15 cellular contexts compared by ENCODE assay signal in the genomic region with DNA sequence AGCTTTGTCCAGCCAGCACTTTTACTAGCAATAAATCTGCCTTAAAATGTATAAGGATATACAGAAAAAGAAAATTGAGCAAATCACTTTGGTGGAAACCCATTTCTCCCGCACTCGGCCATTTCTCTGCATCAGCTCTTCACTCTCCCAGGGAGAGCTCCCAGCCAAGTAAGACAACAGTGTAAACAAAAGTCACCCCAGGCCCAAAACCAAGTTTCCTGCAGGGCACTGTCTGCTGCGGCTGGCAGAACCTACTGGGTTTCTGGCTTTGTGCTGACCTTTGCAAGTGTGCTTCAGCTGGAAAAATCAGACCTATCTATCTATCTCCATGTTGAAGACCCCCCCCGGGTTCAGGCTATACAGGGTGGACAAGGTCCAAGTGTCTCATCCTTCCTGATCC.
"Had no signal": no experiment of that assay in that cellular context is flagged by ENCODE, and none has a peak within 500 bp of the region (broad histone marks: within the 10 kb centered on the region; RNA-seq: fewer than 3 reads in every experiment).

No MANE protein-coding gene starts in this region.

- H3K27ac ChIP-seq: body of pancreas, parathyroid adenoma, tibial nerve, vagina had no signal

- DNase-seq: activated CD4-positive, alpha-beta T cell treated with anti-CD3 and anti-CD28 coated beads for 4 hours; activated CD8-positive, alpha-beta T cell treated with anti-CD3 and anti-CD28 coated beads for 36 hours; activated effector memory CD4-positive, alpha-beta T cell treated with Interleukin-2 at 50 U/mL for 16 hours; activated T-cell treated with anti-CD3 and anti-CD28 coated beads, Interleukin-2, amount 50 U/mL, for 4 hours; body of pancreas; effector memory CD4-positive, alpha-beta T cell; foreskin melanocyte; T-helper 2 cell had no signal

- H3K4me3 ChIP-seq: body of pancreas, lung, tibial nerve, vagina had no signal

- H3K4me3 Mint-ChIP-seq: activated CD8-positive, alpha-beta T cell treated with anti-CD3 and anti-CD28 coated beads for 36 hours; activated naive CD4-positive, alpha-beta T cell treated with anti-CD3 and anti-CD28 coated beads, Interleukin-2, amount 50 U/mL, for 24 hours; activated T-cell treated with anti-CD3 and anti-CD28 coated beads, Interleukin-2, amount 50 U/mL, for 4 hours; central memory CD8-positive, alpha-beta T cell; stimulated activated effector memory CD8-positive, alpha-beta T cell treated with anti-CD3 and anti-CD28 coated beads, Interleukin-12 subunit alpha, Interleukin-12 subunit beta, amount 100 ng/mL, for 72 hours had no signal

- H3K9me3 Mint-ChIP-seq: activated CD8-positive, alpha-beta T cell treated with anti-CD3 and anti-CD28 coated beads for 36 hours; activated naive CD4-positive, alpha-beta T cell treated with anti-CD3 and anti-CD28 coated beads, Interleukin-2, amount 50 U/mL, for 24 hours; activated T-cell treated with anti-CD3 and anti-CD28 coated beads, Interleukin-2, amount 50 U/mL, for 4 hours; central memory CD8-positive, alpha-beta T cell; stimulated activated effector memory CD8-positive, alpha-beta T cell treated with anti-CD3 and anti-CD28 coated beads, Interleukin-12 subunit alpha, Interleukin-12 subunit beta, amount 100 ng/mL, for 72 hours had no signal

- H2AFZ ChIP-seq: parathyroid adenoma had no signal

- H3K27me3 ChIP-seq: body of pancreas, tibial nerve, vagina had no signal

- H3K27me3 Mint-ChIP-seq: activated naive CD4-positive, alpha-beta T cell treated with anti-CD3 and anti-CD28 coated beads, Interleukin-2, amount 50 U/mL, for 24 hours had no signal

- H3K79me2 ChIP-seq: parathyroid adenoma had no signal

- H3K9me3 ChIP-seq: body of pancreas, tibial nerve, vagina had no signal

- H3K27ac Mint-ChIP-seq: activated CD8-positive, alpha-beta T cell treated with anti-CD3 and anti-CD28 coated beads for 36 hours; activated naive CD4-positive, alpha-beta T cell treated with anti-CD3 and anti-CD28 coated beads, Interleukin-2, amount 50 U/mL, for 24 hours; stimulated activated effector memory CD8-positive, alpha-beta T cell treated with anti-CD3 and anti-CD28 coated beads, Interleukin-12 subunit alpha, Interleukin-12 subunit beta, amount 100 ng/mL, for 72 hours had no signal

- H3K4me1 Mint-ChIP-seq: activated naive CD4-positive, alpha-beta T cell treated with anti-CD3 and anti-CD28 coated beads, Interleukin-2, amount 50 U/mL, for 24 hours; central memory CD8-positive, alpha-beta T cell; stimulated activated effector memory CD8-positive, alpha-beta T cell treated with anti-CD3 and anti-CD28 coated beads, Interleukin-12 subunit alpha, Interleukin-12 subunit beta, amount 100 ng/mL, for 72 hours had no signal

- H3K36me3 Mint-ChIP-seq: activated naive CD4-positive, alpha-beta T cell treated with anti-CD3 and anti-CD28 coated beads, Interleukin-2, amount 50 U/mL, for 24 hours; stimulated activated effector memory CD8-positive, alpha-beta T cell treated with anti-CD3 and anti-CD28 coated beads, Interleukin-12 subunit alpha, Interleukin-12 subunit beta, amount 100 ng/mL, for 72 hours had no signal

- ATAC-seq: activated CD8-positive, alpha-beta T cell treated with anti-CD3 and anti-CD28 coated beads for 36 hours; activated T-cell treated with anti-CD3 and anti-CD28 coated beads, Interleukin-2, amount 50 U/mL, for 4 hours; body of pancreas; stimulated activated effector memory CD8-positive, alpha-beta T cell treated with anti-CD3 and anti-CD28 coated beads, Interleukin-12 subunit alpha, Interleukin-12 subunit beta, amount 100 ng/mL, for 72 hours had no signal

- H3K9ac ChIP-seq: parathyroid adenoma had no signal

- H3K4me1 ChIP-seq: body of pancreas, parathyroid adenoma, tibial nerve, vagina had no signal

- H3K36me3 ChIP-seq: tibial nerve, vagina had no signal
